In genomic region chr19:39083599-39083982, GRCh38 we compare ENCODE assay signal across 14 cellular contexts. TPM values are rescaled to one million over a fixed set of nuclear protein-coding genes. Genes with fewer than 3 reads are reported as not detected.
DNase-seq lines count a peak whose midpoint lies in the region; ATAC-seq, FAIRE-seq and TF ChIP-seq lines count a peak whose summit lies in the region.
"Had no signal": no experiment of that assay in that cellular context is flagged by ENCODE, and none has a peak within 500 bp of the region (broad histone marks: within the 10 kb centered on the region; RNA-seq: fewer than 3 reads in every experiment).

No MANE protein-coding gene starts in this region.

- no peak overlapping the region for H2AFZ ChIP-seq in smooth muscle cell (ENCODE audit: low read depth)

- H3K27ac ChIP-seq in foreskin keratinocyte, result peak overlapping the region; percentile 44
- H3K27ac ChIP-seq in smooth muscle cell (ENCODE audit: low read depth), result no peak overlapping the region
- H3K27ac ChIP-seq: 22Rv1, SK-N-MC had no signal

- H3K4me3 Mint-ChIP-seq in activated naive CD8-positive, alpha-beta T cell treated with anti-CD3 and anti-CD28 coated beads for 36 hours, result peak overlapping the region; percentile 67
- H3K4me3 Mint-ChIP-seq: memory B cell had no signal

- peak overlapping the region; percentile 61 for H3K4me2 ChIP-seq in smooth muscle cell

- TF ChIP-seq CTCF in foreskin keratinocyte (conservative IDR thresholded peaks at IDR 0.05) (no peak), smooth muscle cell (IDR thresholded peaks at IDR 0.05; ENCODE audit: borderline replicate concordance, insufficient read depth, poor library complexity, severe bottlenecking) (no peak)

- peak in 2 of 3 experiments; percentile 57 to 62 for DNase-seq in NCI-H1417 (lab: John Stamatoyannopoulos, UW)
- no peak for DNase-seq in NCI-H1417 treated with DMSO at 0.1 percent for 48 hours (lab: John Stamatoyannopoulos, UW)
- no peak for DNase-seq in activated naive CD8-positive, alpha-beta T cell treated with anti-CD3 and anti-CD28 coated beads for 36 hours
- DNase-seq in foreskin keratinocyte, result peak in 1 of 2 donors; percentile 27
- no peak for DNase-seq in smooth muscle cell (lab: John Stamatoyannopoulos, UW; ENCODE audit: unreplicated experiment)
- no peak for DNase-seq in urothelium cell line (ENCODE audit: low spot score)
- DNase-seq: NCI-H226 had no signal

- 40% methylated on average over 14 of the region's 14 CpGs for WGBS in smooth muscle cell (ENCODE audit: low lambda C conversion rate)

- ATAC-seq in foreskin keratinocyte, result no peak
- ATAC-seq in HG03565 (IDR thresholded peaks at IDR 0.05; ENCODE audit: unreplicated experiment), result no peak
- ATAC-seq in HG02870 (IDR thresholded peaks at IDR 0.05; ENCODE audit: unreplicated experiment), result no peak

- H3K9me3 Mint-ChIP-seq in activated naive CD8-positive, alpha-beta T cell treated with anti-CD3 and anti-CD28 coated beads for 36 hours, result no peaks in the 10 kb centered on the region
- H3K9me3 Mint-ChIP-seq: memory B cell had no signal

- no peaks in the 10 kb centered on the region for H3K36me3 Mint-ChIP-seq in activated naive CD8-positive, alpha-beta T cell treated with anti-CD3 and anti-CD28 coated beads for 36 hours
- H3K36me3 Mint-ChIP-seq: IgD-negative memory B cell, memory B cell had no signal

- no peak overlapping the region for H3K9ac ChIP-seq in smooth muscle cell (ENCODE audit: low read depth)

- peak overlapping the region; percentile 38 for H3K4me3 ChIP-seq in smooth muscle cell
- H3K4me3 ChIP-seq: SK-N-MC had no signal

- H3K4me1 ChIP-seq in foreskin keratinocyte (peaks cover 6% of the 10 kb centered on the region), smooth muscle cell (ENCODE audit: low read depth) (no peaks in the 10 kb centered on the region)

- no peaks in the 10 kb centered on the region for H3K79me2 ChIP-seq in smooth muscle cell (ENCODE audit: low read depth)

- no peak overlapping the region for H3K27ac Mint-ChIP-seq in activated naive CD8-positive, alpha-beta T cell treated with anti-CD3 and anti-CD28 coated beads for 36 hours
- H3K27ac Mint-ChIP-seq: memory B cell had no signal

- no peaks in the 10 kb centered on the region for H3K27me3 ChIP-seq in foreskin keratinocyte
- peaks cover 75% of the 10 kb centered on the region for H3K27me3 ChIP-seq in smooth muscle cell (ENCODE audit: low read depth)

- H3K27me3 Mint-ChIP-seq in activated naive CD8-positive, alpha-beta T cell treated with anti-CD3 and anti-CD28 coated beads for 36 hours, result peaks cover 56% of the 10 kb centered on the region

- H3K36me3 ChIP-seq in smooth muscle cell (ENCODE audit: low read depth), result no peaks in the 10 kb centered on the region

- no peaks in the 10 kb centered on the region for H3K9me3 ChIP-seq in smooth muscle cell (replicated peaks; ENCODE audit: low read depth)

- H3K4me1 Mint-ChIP-seq in activated naive CD8-positive, alpha-beta T cell treated with anti-CD3 and anti-CD28 coated beads for 36 hours, result peaks cover 11% of the 10 kb centered on the region

- no peaks in the 10 kb centered on the region for H3F3A ChIP-seq in smooth muscle cell (ENCODE audit: low read depth)

- no peak for FAIRE-seq in urothelium cell line (lab: Jason Lieb, UNC)

- no peaks in the 10 kb centered on the region for H4K20me1 ChIP-seq in smooth muscle cell (ENCODE audit: low read depth)

RNA-seq across cellular contexts. Expression of gene ACP7, which starts 0.6 kb away (rescaled TPM):
- total RNA-seq in activated naive CD8-positive, alpha-beta T cell treated with anti-CD3 and anti-CD28 coated beads for 36 hours, result not detected
- total RNA-seq in foreskin keratinocyte, result 0.92 and 1.5 TPM in 2 replicates
- polyA plus RNA-seq in foreskin keratinocyte, result 0.81 and 0.97 TPM in 2 replicates
- total RNA-seq in smooth muscle cell, result 0.22 and 2.2 TPM in 2 replicates
- not detected in 2 replicates for polyA plus RNA-seq in smooth muscle cell
- total RNA-seq: subcutaneous adipose tissue had no signal
- polyA plus RNA-seq: IgD-negative memory B cell had no signal

RNA-seq across cellular contexts. Expression of gene PAK4, which starts 42.0 kb away (rescaled TPM):
- 10 to 100 TPM; 13.2 to 16.2 TPM for total RNA-seq in activated naive CD8-positive, alpha-beta T cell treated with anti-CD3 and anti-CD28 coated beads for 36 hours
- 28.6 TPM in 2 replicates for total RNA-seq in foreskin keratinocyte
- 33.2 and 35.5 TPM in 2 replicates for polyA plus RNA-seq in foreskin keratinocyte
- 9.7 and 11.8 TPM in 2 replicates for total RNA-seq in smooth muscle cell
- 19.1 and 19.9 TPM in 2 replicates for polyA plus RNA-seq in smooth muscle cell

RNA-seq across cellular contexts. Expression of gene FBXO27, which starts 51.2 kb away (rescaled TPM):
- total RNA-seq in activated naive CD8-positive, alpha-beta T cell treated with anti-CD3 and anti-CD28 coated beads for 36 hours, result 1 to 10 TPM; 1.3 to 1.7 TPM
- 8.7 and 9.0 TPM in 2 replicates for total RNA-seq in foreskin keratinocyte
- polyA plus RNA-seq in foreskin keratinocyte, result 9.2 and 9.4 TPM in 2 replicates
- total RNA-seq in smooth muscle cell, result 1.9 and 5.3 TPM in 2 replicates
- polyA plus RNA-seq in smooth muscle cell, result 2.8 and 5.4 TPM in 2 replicates

Comparison
In these comparisons a context has a peak if more than half of its experiments do, and no peak if none do; other contexts are left out.
1. DNase-seq: peak in NCI-H1417 (2 of 3); none in NCI-H1417 treated with DMSO at 0.1 percent for 48 hours (single experiment), activated naive CD8-positive, alpha-beta T cell treated with anti-CD3 and anti-CD28 coated beads for 36 hours (single experiment), smooth muscle cell (single experiment) and urothelium cell line (single experiment).